Comparison of ENCODE assay signal across 12 cellular contexts in genomic region chr7:32501522-32501921, GRCh38. TPM values are rescaled to one million over a fixed set of nuclear protein-coding genes. Genes with fewer than 3 reads are reported as not detected.
DNase-seq lines count a peak whose midpoint lies in the region; ATAC-seq and TF ChIP-seq lines count a peak whose summit lies in the region.
"Had no signal": no experiment of that assay in that cellular context is flagged by ENCODE, and none has a peak within 500 bp of the region (broad histone marks: within the 10 kb centered on the region; RNA-seq: fewer than 3 reads in every experiment).

No MANE protein-coding gene starts in this region.

- H3K4me3 Mint-ChIP-seq in activated T-cell treated with anti-CD3 and anti-CD28 coated beads, Interleukin-2, amount 50 U/mL, for 24 hours: peak overlapping the region; percentile 51
- H3K4me3 Mint-ChIP-seq in WTC11: no peak overlapping the region

- H3K4me3 ChIP-seq in subcutaneous abdominal adipose tissue (ENCODE audit: low read depth in 1 of 5, low read length in 5 of 5): no peak overlapping the region

- CTCF ChIA-PET in WTC11 (lab: Charles Lee): no interaction called here

- TF ChIP-seq CTCF in WTC11 (IDR thresholded peaks at IDR 0.05) (no peak), foreskin keratinocyte (conservative IDR thresholded peaks at IDR 0.05) (no peak)

- peaks cover 0 to 3% (median 0%) of the 10 kb centered on the region in 5 donors for H3K36me3 ChIP-seq in subcutaneous abdominal adipose tissue (ENCODE audit: control insufficient read depth in 5 of 5, insufficient read depth in 5 of 5, low read length in 5 of 5)

- DNase-seq in activated T-cell treated with anti-CD3 and anti-CD28 coated beads, Interleukin-2, amount 50 U/mL, for 24 hours: no peak
- DNase-seq in activated T-cell treated with anti-CD3 and anti-CD28 coated beads, Interleukin-2, amount 50 U/mL, for 1 hour: no peak
- no peak for DNase-seq in WTC11 (ENCODE audit: low spot score)
- DNase-seq in foreskin keratinocyte: peak; percentile 56 to 75
- DNase-seq in CD1c-positive myeloid dendritic cell (ENCODE audit: extremely low spot score): no peak
- DNase-seq: activated CD4-positive, alpha-beta T cell treated with anti-CD3 and anti-CD28 coated beads, Interleukin-2, amount 50 U/mL, for 48 hours; hypothalamus; NCI-H524 had no signal

- ATAC-seq in WTC11: no peak
- ATAC-seq in foreskin keratinocyte: peak; percentile 81
- ATAC-seq in HG03439 (IDR thresholded peaks at IDR 0.05; ENCODE audit: unreplicated experiment): no peak
- ATAC-seq in HG02623 (IDR thresholded peaks at IDR 0.05; ENCODE audit: unreplicated experiment): no peak

- H3K27me3 ChIP-seq in foreskin keratinocyte (no peaks in the 10 kb centered on the region), subcutaneous abdominal adipose tissue (ENCODE audit: control insufficient read depth in 5 of 5, insufficient read depth in 4 of 5, low read length in 5 of 5) (no peaks in the 10 kb centered on the region)

- peaks cover 70% of the 10 kb centered on the region for H3K4me1 Mint-ChIP-seq in activated T-cell treated with anti-CD3 and anti-CD28 coated beads, Interleukin-2, amount 50 U/mL, for 24 hours (ENCODE audit: low read depth)
- H3K4me1 Mint-ChIP-seq in WTC11: peaks cover 32% of the 10 kb centered on the region

- H3K27me3 Mint-ChIP-seq in activated T-cell treated with anti-CD3 and anti-CD28 coated beads, Interleukin-2, amount 50 U/mL, for 24 hours: no peaks in the 10 kb centered on the region
- no peaks in the 10 kb centered on the region; the same call in 1 of the 2 replicates for H3K27me3 Mint-ChIP-seq in WTC11 (ENCODE audit: low read depth)
- H3K27me3 Mint-ChIP-seq: B cell had no signal

- no peaks in the 10 kb centered on the region for H3K9me3 ChIP-seq in subcutaneous abdominal adipose tissue (ENCODE audit: control insufficient read depth in 5 of 5, low read length in 5 of 5)

- no peak overlapping the region for H3K9ac ChIP-seq in subcutaneous abdominal adipose tissue (ENCODE audit: low read length in 5 of 5)

- peak overlapping the region; percentile 95 for H3K27ac Mint-ChIP-seq in activated T-cell treated with anti-CD3 and anti-CD28 coated beads, Interleukin-2, amount 50 U/mL, for 24 hours
- peak overlapping the region; percentile 74 for H3K27ac Mint-ChIP-seq in WTC11
- H3K27ac Mint-ChIP-seq: B cell had no signal

- peaks cover 54% of the 10 kb centered on the region for H3K36me3 Mint-ChIP-seq in activated T-cell treated with anti-CD3 and anti-CD28 coated beads, Interleukin-2, amount 50 U/mL, for 24 hours (ENCODE audit: low read depth)
- H3K36me3 Mint-ChIP-seq in WTC11: peaks cover 19% of the 10 kb centered on the region

- POLR2A ChIA-PET in WTC11 (lab: Charles Lee): no interaction called here

- H3K27ac ChIP-seq in foreskin keratinocyte: no peak overlapping the region
- H3K27ac ChIP-seq in subcutaneous abdominal adipose tissue (ENCODE audit: low read depth, low read length): peak overlapping the region; percentile 58

- H3K9me3 Mint-ChIP-seq in activated T-cell treated with anti-CD3 and anti-CD28 coated beads, Interleukin-2, amount 50 U/mL, for 24 hours: no peaks in the 10 kb centered on the region
- peaks cover 6% of the 10 kb centered on the region for H3K9me3 Mint-ChIP-seq in WTC11

- H3K4me1 ChIP-seq in foreskin keratinocyte: peaks cover 20% of the 10 kb centered on the region
- H3K4me1 ChIP-seq in subcutaneous abdominal adipose tissue (ENCODE audit: control insufficient read depth in 5 of 5, insufficient read depth in 5 of 5, low read length in 5 of 5): peaks cover 0 to 23% (median 19%) of the 10 kb centered on the region in 5 donors

TF ChIP-seq in WTC11, 78 proteins besides CTCF, POLR2A, EP300 and RAD21:
- no peak for TF ChIP-seq MAX (CRISPR knock-in tag; IDR thresholded peaks at IDR 0.05)
- no peak for TF ChIP-seq PRRX2 (CRISPR knock-in tag; IDR thresholded peaks at IDR 0.05)

RNA-seq across cellular contexts. Expression of gene AVL9, which starts 6.2 kb away (rescaled TPM):
- total RNA-seq in WTC11 (2021) (52.7 to 55.6 TPM (median 53.2 TPM) in 3 replicates), foreskin keratinocyte (26.5 and 33.1 TPM in 2 replicates)
- 12.6 and 12.7 TPM in 2 replicates for polyA plus RNA-seq in foreskin keratinocyte

RNA-seq across cellular contexts. Expression of gene LSM5, which starts 11.3 kb away (rescaled TPM):
- total RNA-seq in WTC11 (2021) (89.3 to 96.1 TPM (median 89.5 TPM) in 3 replicates), foreskin keratinocyte (81.9 and 90.5 TPM in 2 replicates)
- 126 and 150 TPM in 2 replicates for polyA plus RNA-seq in foreskin keratinocyte

Comparison
In these comparisons a context has a peak if more than half of its experiments do, and no peak if none do; other contexts are left out.
1. DNase-seq: peak in foreskin keratinocyte (2 of 2); none in activated T-cell treated with anti-CD3 and anti-CD28 coated beads, Interleukin-2, amount 50 U/mL, for 24 hours (single experiment), activated T-cell treated with anti-CD3 and anti-CD28 coated beads, Interleukin-2, amount 50 U/mL, for 1 hour (single experiment), WTC11 (single experiment) and CD1c-positive myeloid dendritic cell (single experiment).